Comparison of ENCODE assay signal across 8 cellular contexts in genomic region chr3:52705438-52705687, GRCh38. TPM values are rescaled to one million over a fixed set of nuclear protein-coding genes. Genes with fewer than 3 reads are reported as not detected.
A peak's percentile ranks its signal among the peaks of the same experiment; 100 is the strongest.
DNase-seq lines count a peak whose midpoint lies in the region; ATAC-seq, FAIRE-seq and TF ChIP-seq lines count a peak whose summit lies in the region.

No MANE protein-coding gene starts in this region.

- peaks cover 0 to 17% of the 10 kb centered on the region in 2 donors for H3K36me3 ChIP-seq in adrenal gland (replicated peaks in 1 of 2)
- H3K36me3 ChIP-seq in upper lobe of left lung: peaks cover 0 to 28% (median 6%) of the 10 kb centered on the region in 4 donors

- no peaks in the 10 kb centered on the region for H3K9me3 Mint-ChIP-seq in activated naive CD4-positive, alpha-beta T cell treated with anti-CD3 and anti-CD28 coated beads, Interleukin-2, amount 10 ng/mL, durations not matched to agents 7 days and 5 days

- intact Hi-C loops in adrenal gland (cut with DNase I): no loop called here
- intact Hi-C loops in lower leg skin (cut with DNase I; ENCODE audit: low total_unique reads): no loop called here

- CTCF ChIA-PET in activated naive CD4-positive, alpha-beta T cell treated with anti-CD3 and anti-CD28 coated beads, Interleukin-2, amount 10 ng/mL, durations not matched to agents 7 days and 5 days (lab: Charles Lee): no interaction called here

- no peak for ATAC-seq in upper lobe of left lung (ENCODE audit: low FRiP score in 2 of 2)
- no peak for ATAC-seq in GM21528 (IDR thresholded peaks at IDR 0.05; ENCODE audit: low FRiP score, unreplicated experiment)

- no peak for TF ChIP-seq POLR2A in adrenal gland (IDR thresholded peaks at IDR 0.05)
- no peak for TF ChIP-seq POLR2A in lower leg skin (IDR thresholded peaks at IDR 0.05)
- TF ChIP-seq POLR2A in upper lobe of left lung (IDR thresholded peaks at IDR 0.05): no peak

- peaks cover 34% of the 10 kb centered on the region for H3K4me1 Mint-ChIP-seq in activated naive CD4-positive, alpha-beta T cell treated with anti-CD3 and anti-CD28 coated beads, Interleukin-2, amount 10 ng/mL, durations not matched to agents 7 days and 5 days

- peak overlapping the region; percentile 90 for H3K27ac Mint-ChIP-seq in activated naive CD4-positive, alpha-beta T cell treated with anti-CD3 and anti-CD28 coated beads, Interleukin-2, amount 10 ng/mL, durations not matched to agents 7 days and 5 days

- TF ChIP-seq CTCF in adrenal gland (IDR thresholded peaks at IDR 0.05) (no peak), lower leg skin (IDR thresholded peaks at IDR 0.05) (no peak), upper lobe of left lung (IDR thresholded peaks at IDR 0.05) (no peak), D721Med (IDR thresholded peaks at IDR 0.05; ENCODE audit: insufficient read depth, missing control alignments) (no peak)

- peak overlapping the region; percentile 95 for H3K4me3 Mint-ChIP-seq in activated naive CD4-positive, alpha-beta T cell treated with anti-CD3 and anti-CD28 coated beads, Interleukin-2, amount 10 ng/mL, durations not matched to agents 7 days and 5 days

- DNase-seq in activated naive CD4-positive, alpha-beta T cell treated with anti-CD3 and anti-CD28 coated beads, Interleukin-2, amount 10 ng/mL, durations not matched to agents 7 days and 5 days: no peak
- no peak for DNase-seq in activated naive CD4-positive, alpha-beta T cell treated with anti-CD3 and anti-CD28 coated beads, Interleukin-2, amount 50 U/mL, for 16 hours
- DNase-seq in adrenal gland (no peak), lower leg skin (ENCODE audit: low spot score in 2 of 2) (no peak), upper lobe of left lung (no peak), D721Med (ENCODE audit: insufficient read length, low spot score) (no peak), islet precursor cell (no peak)

- H3K4me1 ChIP-seq in adrenal gland (replicated peaks in 1 of 2): peaks cover 33 to 57% of the 10 kb centered on the region in 2 donors
- peaks cover 20 to 36% (median 26%) of the 10 kb centered on the region in 4 donors for H3K4me1 ChIP-seq in upper lobe of left lung

- H3K27me3 ChIP-seq in adrenal gland (no peaks in the 10 kb centered on the region), upper lobe of left lung (no peaks in the 10 kb centered on the region)

- H3K27ac ChIP-seq in adrenal gland: peak overlapping the region; percentile 5 to 88 (median 82)
- H3K27ac ChIP-seq in upper lobe of left lung: peak overlapping the region; percentile 86 to 93 (median 89)

- H3K4me3 ChIP-seq in adrenal gland (peak overlapping the region; percentile 45 to 89 (median 72)), lower leg skin (ENCODE audit: low read depth, poor library complexity, severe bottlenecking) (peak overlapping the region; percentile 63), upper lobe of left lung (peak overlapping the region; percentile 79 to 94 (median 88))

- FAIRE-seq in D721Med (lab: Jason Lieb, UNC): no peak

- no peak for TF ChIP-seq EP300 in upper lobe of left lung (IDR thresholded peaks at IDR 0.05)

- peaks cover 6% of the 10 kb centered on the region for H3K36me3 Mint-ChIP-seq in activated naive CD4-positive, alpha-beta T cell treated with anti-CD3 and anti-CD28 coated beads, Interleukin-2, amount 10 ng/mL, durations not matched to agents 7 days and 5 days

- H3K9me3 ChIP-seq in adrenal gland (replicated peaks in 1 of 3) (no peaks in the 10 kb centered on the region), upper lobe of left lung (no peaks in the 10 kb centered on the region)

- WGBS in adrenal gland, 4 donors: 0 to 2% methylated on average over 22 to 25 of the region's 25 CpGs; no CpG with 5 or more reads in 2 of the 4 donors
- 0 to 1% methylated on average over 7 to 15 of the region's 25 CpGs for WGBS in lower leg skin, 2 donors
- WGBS in upper lobe of left lung, 2 donors: 1% methylated on average over 18 of the region's 25 CpGs; no CpG with 5 or more reads in 1 of the 2 donors

- no peaks in the 10 kb centered on the region for H3K27me3 Mint-ChIP-seq in activated naive CD4-positive, alpha-beta T cell treated with anti-CD3 and anti-CD28 coated beads, Interleukin-2, amount 10 ng/mL, durations not matched to agents 7 days and 5 days

RNA-seq across cellular contexts. Expression of gene GLT8D1, which starts 0.2 kb away (rescaled TPM):
- total RNA-seq in adrenal gland (10 to 100 TPM; 53.4 to 71.7 (median 62.0) TPM), lower leg skin (10 to 100 TPM; 27.4 to 41.9 (median 35.9) TPM), upper lobe of left lung (10 to 100 TPM; 29.3 to 70.2 (median 38.6) TPM)
- polyA plus RNA-seq in adrenal gland: 10 to 100 TPM; 49.1 to 98.9 (median 52.5) TPM

RNA-seq across cellular contexts. Expression of gene SPCS1, which starts 0.5 kb away (rescaled TPM):
- total RNA-seq in adrenal gland (100 to 1,000 TPM; 114 to 409 (median 165) TPM), lower leg skin (100 to 1,000 TPM in 2 of 4 donors, 10 to 100 TPM in 2; 80.4 to 134 (median 101) TPM), upper lobe of left lung (10 to 100 TPM; 13.6 to 92.4 (median 77.6) TPM)
- polyA plus RNA-seq in adrenal gland: 100 to 1,000 TPM in 1 of 3 donors, 10 to 100 TPM in 2; 42.2 to 259 (median 73.4) TPM

RNA-seq across cellular contexts. Expression of gene GNL3, which starts 19.5 kb away (rescaled TPM):
- 10 to 100 TPM; 23.5 to 80.2 (median 50.6) TPM for total RNA-seq in adrenal gland
- 100 to 1,000 TPM in 1 of 3 donors, 10 to 100 TPM in 2; 71.8 to 229 (median 95.2) TPM for polyA plus RNA-seq in adrenal gland
- total RNA-seq in lower leg skin: 100 to 1,000 TPM in 1 of 4 donors, 10 to 100 TPM in 3; 79.3 to 111 (median 86.4) TPM
- 10 to 100 TPM; 12.0 to 93.3 (median 44.1) TPM for total RNA-seq in upper lobe of left lung

RNA-seq across cellular contexts. Expression of gene PBRM1, which starts 19.6 kb away (rescaled TPM):
- total RNA-seq in adrenal gland (100 to 1,000 TPM in 1 of 8 donors, 10 to 100 TPM in 7; 32.9 to 108 (median 49.3) TPM), lower leg skin (10 to 100 TPM; 51.6 to 78.7 (median 74.0) TPM), upper lobe of left lung (100 to 1,000 TPM in 1 of 6 donors, 10 to 100 TPM in 5; 60.9 to 151 (median 81.6) TPM)
- polyA plus RNA-seq in adrenal gland: 10 to 100 TPM in 2 of 3 donors, 1 to 10 TPM in 1; 4.2 to 23.4 (median 10.2) TPM
